Comparison of ENCODE assay signal across 20 cellular contexts in genomic region chr19:10137751-10138682, GRCh38. TPM values are rescaled to one million over a fixed set of nuclear protein-coding genes. Genes with fewer than 3 reads are reported as not detected.
DNase-seq lines count a peak whose midpoint lies in the region; ATAC-seq lines count a peak whose summit lies in the region.
"Had no signal": no experiment of that assay in that cellular context is flagged by ENCODE, and none has a peak within 500 bp of the region (broad histone marks: within the 10 kb centered on the region; RNA-seq: fewer than 3 reads in every experiment).

No MANE protein-coding gene starts in this region.

- no peak for ATAC-seq in stimulated activated naive CD8-positive, alpha-beta T cell treated with anti-CD3 and anti-CD28 coated beads, Interleukin-15, amount 100 ng/mL, for 72 hours
- no peak for ATAC-seq in stimulated activated naive CD8-positive, alpha-beta T cell treated with anti-CD3 and anti-CD28 coated beads, Interleukin-15, Interleukin-2, amounts not matched to agents 100 U/mL and 50 U/mL, for 24 hours
- ATAC-seq in HG02981 (IDR thresholded peaks at IDR 0.05; ENCODE audit: unreplicated experiment): no peak
- no peak for ATAC-seq in GM18909 (IDR thresholded peaks at IDR 0.05; ENCODE audit: poor library complexity, unreplicated experiment)
- ATAC-seq: naive thymus-derived CD8-positive, alpha-beta T cell; stimulated activated effector memory CD8-positive, alpha-beta T cell treated with anti-CD3 and anti-CD28 coated beads, Interleukin-12 subunit alpha, Interleukin-12 subunit beta, amount 100 ng/mL, for 72 hours had no signal

- no peak for DNase-seq in stimulated activated naive CD8-positive, alpha-beta T cell treated with anti-CD3 and anti-CD28 coated beads, Interleukin-15, amount 100 ng/mL, for 72 hours
- no peak for DNase-seq in stimulated activated naive CD8-positive, alpha-beta T cell treated with anti-CD3 and anti-CD28 coated beads, Interleukin-15, Interleukin-2, amounts not matched to agents 100 U/mL and 50 U/mL, for 24 hours
- peak; percentile 81 for DNase-seq in cerebellar cortex (ENCODE audit: low spot score)
- peak; percentile 88 for DNase-seq in myocyte (ENCODE audit: low read depth)
- no peak for DNase-seq in SIG-M5 (lab: John Stamatoyannopoulos, UW)
- DNase-seq in ACHN: no peak
- DNase-seq: activated CD4-positive, alpha-beta T cell treated with anti-CD3 and anti-CD28 coated beads for 1 hour; CD8-positive, alpha-beta memory T cell; H9; KG1; kidney; mammary epithelial cell; naive thymus-derived CD8-positive, alpha-beta T cell; NCI-H2171; NCI-H69; retina had no signal

- in situ Hi-C loops in ACHN (cut with HindIII; ENCODE audit: low pct_ligation_motif_present, low pct_unique_long_range_greater_than_20kb, low sequenced_read_pairs): no loop called here

- H3K4me3 Mint-ChIP-seq in stimulated activated naive CD8-positive, alpha-beta T cell treated with anti-CD3 and anti-CD28 coated beads, Interleukin-15, amount 100 ng/mL, for 72 hours: no peak overlapping the region
- H3K4me3 Mint-ChIP-seq: H9; naive thymus-derived CD8-positive, alpha-beta T cell; stimulated activated effector memory CD8-positive, alpha-beta T cell treated with anti-CD3 and anti-CD28 coated beads, Interleukin-12 subunit alpha, Interleukin-12 subunit beta, amount 100 ng/mL, for 72 hours; type B pancreatic cell had no signal

- H3K9me3 Mint-ChIP-seq in stimulated activated naive CD8-positive, alpha-beta T cell treated with anti-CD3 and anti-CD28 coated beads, Interleukin-15, amount 100 ng/mL, for 72 hours: no peaks in the 10 kb centered on the region
- H3K9me3 Mint-ChIP-seq: CD8-positive, alpha-beta memory T cell; H9; naive thymus-derived CD8-positive, alpha-beta T cell; stimulated activated effector memory CD8-positive, alpha-beta T cell treated with anti-CD3 and anti-CD28 coated beads, Interleukin-12 subunit alpha, Interleukin-12 subunit beta, amount 100 ng/mL, for 72 hours; type B pancreatic cell had no signal

- H3K27ac Mint-ChIP-seq in stimulated activated naive CD8-positive, alpha-beta T cell treated with anti-CD3 and anti-CD28 coated beads, Interleukin-15, amount 100 ng/mL, for 72 hours: peak overlapping the region; percentile 48 to 69
- H3K27ac Mint-ChIP-seq: H9, type B pancreatic cell had no signal

- H3K4me1 Mint-ChIP-seq in stimulated activated naive CD8-positive, alpha-beta T cell treated with anti-CD3 and anti-CD28 coated beads, Interleukin-15, amount 100 ng/mL, for 72 hours: peaks cover 25% of the 10 kb centered on the region
- H3K4me1 Mint-ChIP-seq: H9 had no signal

- no peaks in the 10 kb centered on the region for H3K27me3 Mint-ChIP-seq in stimulated activated naive CD8-positive, alpha-beta T cell treated with anti-CD3 and anti-CD28 coated beads, Interleukin-15, amount 100 ng/mL, for 72 hours
- H3K27me3 Mint-ChIP-seq: CD8-positive, alpha-beta memory T cell; naive thymus-derived CD8-positive, alpha-beta T cell; type B pancreatic cell had no signal

RNA-seq across cellular contexts. Expression of gene EIF3G, which starts 18.3 kb away (rescaled TPM):
- 226 and 251 TPM in 2 replicates for total RNA-seq in myocyte
- polyA plus RNA-seq in myocyte (2012): 209 TPM

RNA-seq across cellular contexts. Expression of gene P2RY11, which starts 26.5 kb away (rescaled TPM):
- total RNA-seq in myocyte: 3.1 and 4.0 TPM in 2 replicates
- polyA plus RNA-seq in myocyte (2012): 9.5 TPM

RNA-seq across cellular contexts. Expression of gene PPAN, which starts 31.9 kb away (rescaled TPM):
- 24.8 and 28.3 TPM in 2 replicates for total RNA-seq in myocyte
- polyA plus RNA-seq in myocyte (2012): 33.1 TPM

RNA-seq across cellular contexts. Expression of gene ANGPTL6, which starts 35.5 kb away (rescaled TPM):
- total RNA-seq in myocyte: 0.11 TPM in 1 of 2 replicates, not detected in the other
- 0.61 TPM for polyA plus RNA-seq in myocyte (2012)
- total RNA-seq: mammary epithelial cell had no signal

RNA-seq across cellular contexts. Expression of gene SHFL, which starts 51.9 kb away (rescaled TPM):
- total RNA-seq in myocyte: 21.8 and 25.0 TPM in 2 replicates
- 26.0 TPM for polyA plus RNA-seq in myocyte (2012)

Comparison
In these comparisons a context has a peak if more than half of its experiments do, and no peak if none do; other contexts are left out.
1. DNase-seq: peak in cerebellar cortex (single experiment) and myocyte (single experiment); none in stimulated activated naive CD8-positive, alpha-beta T cell treated with anti-CD3 and anti-CD28 coated beads, Interleukin-15, amount 100 ng/mL, for 72 hours (0 of 2), stimulated activated naive CD8-positive, alpha-beta T cell treated with anti-CD3 and anti-CD28 coated beads, Interleukin-15, Interleukin-2, amounts not matched to agents 100 U/mL and 50 U/mL, for 24 hours (single experiment), SIG-M5 (single experiment) and ACHN (single experiment).